In genomic region chr3:152359385-152360248, GRCh38 we compare ENCODE assay signal across 11 cellular contexts.
A peak's percentile ranks its signal among the peaks of the same experiment; 100 is the strongest.
DNase-seq lines count a peak whose midpoint lies in the region; ATAC-seq and TF ChIP-seq lines count a peak whose summit lies in the region.
"Had no signal": no experiment of that assay in that cellular context is flagged by ENCODE, and none has a peak within 500 bp of the region (broad histone marks: within the 10 kb centered on the region; RNA-seq: fewer than 3 reads in every experiment).

No MANE protein-coding gene starts in this region.

- peaks cover 13% of the 10 kb centered on the region for H3K9me1 ChIP-seq in IMR-90 (ENCODE audit: insufficient read depth, low read length)

- no peak for ATAC-seq in CD4-positive, alpha-beta T cell (ENCODE audit: poor library complexity)
- ATAC-seq in IMR-90 (ENCODE audit: low read depth) (peak; percentile 30; the same call in 1 of the 2 replicates), GM21381 (IDR thresholded peaks at IDR 0.05; ENCODE audit: unreplicated experiment) (no peak)
- no peak for ATAC-seq in naive thymus-derived CD4-positive, alpha-beta T cell
- ATAC-seq: lower lobe of right lung had no signal

- H2BK20ac ChIP-seq in IMR-90 (ENCODE audit: low read depth, low read length), result no peak overlapping the region

- 0 out of 2 replicates have a peak overlapping the region, but pooled peaks have one; percentile 16 for H3K14ac ChIP-seq in IMR-90 (replicated peaks; ENCODE audit: low read depth, low read length)

- no peak overlapping the region for H4K91ac ChIP-seq in IMR-90 (ENCODE audit: insufficient read depth, low read depth, low read length)

- H4K5ac ChIP-seq in IMR-90 (ENCODE audit: low read depth, low read length), result no peak overlapping the region

- no peak overlapping the region for H3K4me3 ChIP-seq in IMR-90 (ENCODE audit: insufficient read depth, low read depth, low read length)
- H3K4me3 ChIP-seq in breast epithelium, result no peak overlapping the region
- no peak overlapping the region for H3K4me3 ChIP-seq in naive thymus-derived CD4-positive, alpha-beta T cell (ENCODE audit: low read length)
- no peak overlapping the region for H3K4me3 ChIP-seq in ovary
- H3K4me3 ChIP-seq: lower lobe of right lung had no signal

- H3K4me3 Mint-ChIP-seq in CD4-positive, alpha-beta T cell, result no peak overlapping the region
- H3K4me3 Mint-ChIP-seq in naive thymus-derived CD4-positive, alpha-beta T cell, result peak overlapping the region in 7 of 10 donors; percentile 26 to 51 (median 40)

- H3K9me3 Mint-ChIP-seq in CD4-positive, alpha-beta T cell, result no peaks in the 10 kb centered on the region
- peaks cover 0 to 4% (median 0%) of the 10 kb centered on the region in 11 donors for H3K9me3 Mint-ChIP-seq in naive thymus-derived CD4-positive, alpha-beta T cell

- WGBS in IMR-90 (ENCODE audit: extremely low coverage in 2 of 2, insufficient read length in 1 of 2), 2 experiments, result no CpG with 5 or more reads among the region's 2 CpGs
- 51 to 67% (median 58%) methylated on average over 2 of the region's 2 CpGs for WGBS in ovary, 3 donors

- CTCF ChIA-PET in CD4-positive, alpha-beta T cell (lab: Charles Lee), result interaction anchor here (0.8 to 1.3 kb wide), 2 partner anchors 26 to 47 kb away, joined by 3 read pairs; no protein-coding TSS in a partner anchor
- CTCF ChIA-PET in IMR-90 (lab: Yijun Ruan, JAX), result interaction anchor here (0.8 to 1.3 kb wide), 3 partner anchors 13 to 39 kb away, joined by 3 to 4 read pairs (median 3); no protein-coding TSS in a partner anchor
- CTCF ChIA-PET in naive thymus-derived CD4-positive, alpha-beta T cell (lab: Charles Lee), result interaction anchor here (0.6 kb wide), 1 partner anchor 1595 kb away, joined by 3 read pairs; no protein-coding TSS in a partner anchor

- no peak overlapping the region for H3K23ac ChIP-seq in IMR-90 (ENCODE audit: low read depth, low read length)

- TF ChIP-seq EP300 in ovary (IDR thresholded peaks at IDR 0.05), result no peak

- TF ChIP-seq CTCF in CD4-positive, alpha-beta T cell (IDR thresholded peaks at IDR 0.05), result no peak
- TF ChIP-seq CTCF in IMR-90 (conservative IDR thresholded peaks at IDR 0.05; ENCODE audit: low read depth, low read length), result no peak
- no peak for TF ChIP-seq CTCF in breast epithelium (IDR thresholded peaks at IDR 0.05)
- TF ChIP-seq CTCF in ovary (IDR thresholded peaks at IDR 0.05), result no peak

- no peak overlapping the region for H3K56ac ChIP-seq in IMR-90 (ENCODE audit: extremely low read depth, insufficient read depth, low read length)

- POLR2A ChIA-PET in CD4-positive, alpha-beta T cell (lab: Charles Lee), result interaction anchor here (0.6 to 1.9 kb wide), 2 partner anchors 14 to 162 kb away, joined by 3 to 7 read pairs; no protein-coding TSS in a partner anchor
- POLR2A ChIA-PET in IMR-90 (lab: Charles Lee; ENCODE audit: unreplicated experiment), result no interaction called here
- POLR2A ChIA-PET in naive thymus-derived CD4-positive, alpha-beta T cell (lab: Charles Lee), result interaction anchor here (0.9 to 1.1 kb wide), 2 partner anchors 10 to 23 kb away, joined by 3 to 4 read pairs; no protein-coding TSS in a partner anchor

- in situ Hi-C loops in IMR-90 (cut with MboI; ENCODE audit: low sequenced_read_pairs), result no loop called here

- H2AFZ ChIP-seq in IMR-90 (replicated peaks; ENCODE audit: low read length, poor library complexity), result no peak overlapping the region

- TF ChIP-seq POLR2A in IMR-90 (IDR thresholded peaks at IDR 0.05; ENCODE audit: low read depth, low read length) (no peak), breast epithelium (IDR thresholded peaks at IDR 0.05) (no peak), ovary (IDR thresholded peaks at IDR 0.05) (no peak)

- BruUV-seq in IMR-90 (replicated peaks; lab: Mats Ljungman, UMichigan), result no TSS peak

- peaks cover 84% of the 10 kb centered on the region for H3K36me3 Mint-ChIP-seq in CD4-positive, alpha-beta T cell (ENCODE audit: low read depth)
- H3K36me3 Mint-ChIP-seq in naive thymus-derived CD4-positive, alpha-beta T cell, result peaks cover 12 to 56% (median 36%) of the 10 kb centered on the region in 5 donors

- H3K79me1 ChIP-seq in IMR-90 (ENCODE audit: low read depth in 1 of 2, low read length in 2 of 2), result peaks cover 12 to 65% of the 10 kb centered on the region in 2 experiments; a peak in 3 of 4 replicates

- TF ChIP-seq RAD21 in IMR-90 (IDR thresholded peaks at IDR 0.05; ENCODE audit: low read length), result no peak

- H3K9ac ChIP-seq in IMR-90 (ENCODE audit: low read depth, low read length), result no peak overlapping the region

- peaks cover 53% of the 10 kb centered on the region for H4K20me1 ChIP-seq in IMR-90 (ENCODE audit: insufficient read depth, low read length)

- DNase-seq in CD4-positive, alpha-beta T cell, result no peak
- no peak for DNase-seq in IMR-90
- no peak for DNase-seq in breast epithelium (ENCODE audit: low spot score in 2 of 2)
- no peak for DNase-seq in naive thymus-derived CD4-positive, alpha-beta T cell
- no peak for DNase-seq in NCI-H2107 treated with DMSO at 0.1 percent for 48 hours (lab: John Stamatoyannopoulos, UW; ENCODE audit: unreplicated experiment)
- DNase-seq in T-helper 1 cell, result no peak
- no peak for DNase-seq in ovary
- DNase-seq: lower lobe of right lung, NCI-H2029 treated with DMSO at 0.1 percent for 48 hours, OCI-M1 had no signal

- no peak overlapping the region for H2BK15ac ChIP-seq in IMR-90 (ENCODE audit: low read depth, low read length)

- intact Hi-C loops in CD4-positive, alpha-beta T cell (cut with DNase I, micrococcal nuclease), result loop anchor here in 1 of 2 experiments (5.0 kb wide), 1 partner anchor 43 kb away; no protein-coding TSS in a partner anchor
- intact Hi-C loops in IMR-90 (cut with micrococcal nuclease) (no loop called here), breast epithelium (cut with DNase I; ENCODE audit: low total_unique reads) (no loop called here), ovary (cut with DNase I) (no loop called here)
- intact Hi-C loops in naive thymus-derived CD4-positive, alpha-beta T cell (cut with micrococcal nuclease), result loop anchor here in 1 of 2 donors (1.0 to 2.0 kb wide), 2 partner anchors 8 to 15 kb away; no protein-coding TSS in a partner anchor

- peak overlapping the region; percentile 24; the same call in 1 of the 2 replicates for H2AK5ac ChIP-seq in IMR-90 (ENCODE audit: low read depth, low read length)

- H3K18ac ChIP-seq in IMR-90 (ENCODE audit: low read depth, low read length), result no peak overlapping the region

- H3K4me1 ChIP-seq in IMR-90 (ENCODE audit: control insufficient read depth, insufficient read depth, low read length), result peaks cover 11% of the 10 kb centered on the region; the same call in 1 of the 2 replicates
- peaks cover 0 to 14% of the 10 kb centered on the region in 2 donors for H3K4me1 ChIP-seq in breast epithelium
- peaks cover 12 to 59% of the 10 kb centered on the region in 2 donors for H3K4me1 ChIP-seq in naive thymus-derived CD4-positive, alpha-beta T cell (ENCODE audit: control insufficient read depth in 2 of 2, insufficient read depth in 2 of 2, low read length in 2 of 2)
- peaks cover 2% of the 10 kb centered on the region for H3K4me1 ChIP-seq in ovary (ENCODE audit: insufficient read depth)

- no peak overlapping the region for H3K27ac ChIP-seq in CD4-positive, alpha-beta T cell (ENCODE audit: low read depth, low read length)
- H3K27ac ChIP-seq in IMR-90 (ENCODE audit: insufficient read depth, low read length), result no peak overlapping the region
- H3K27ac ChIP-seq in breast epithelium, result peak overlapping the region; percentile 26 to 65
- H3K27ac ChIP-seq in naive thymus-derived CD4-positive, alpha-beta T cell (ENCODE audit: low read depth, low read length), result peak overlapping the region; percentile 20
- H3K27ac ChIP-seq in ovary, result no peak overlapping the region
- H3K27ac ChIP-seq: lower lobe of right lung had no signal

- H3K27me3 ChIP-seq in CD4-positive, alpha-beta T cell (ENCODE audit: control insufficient read depth, insufficient read depth, low read length), result no peaks in the 10 kb centered on the region
- no peaks in the 10 kb centered on the region for H3K27me3 ChIP-seq in IMR-90 (ENCODE audit: control insufficient read depth, insufficient read depth, low read length)
- H3K27me3 ChIP-seq in breast epithelium, result no peaks in the 10 kb centered on the region
- no peaks in the 10 kb centered on the region for H3K27me3 ChIP-seq in naive thymus-derived CD4-positive, alpha-beta T cell (ENCODE audit: control insufficient read depth in 2 of 2, insufficient read depth in 2 of 2, low read length in 2 of 2)
- no peaks in the 10 kb centered on the region for H3K27me3 ChIP-seq in ovary

- no peak overlapping the region for H2AK9ac ChIP-seq in IMR-90 (replicated peaks; ENCODE audit: low read depth, low read length, poor library complexity)

- H3K36me3 ChIP-seq in IMR-90 (ENCODE audit: control insufficient read depth, insufficient read depth, low read length) (peaks cover 4% of the 10 kb centered on the region; the same call in 1 of the 2 replicates), breast epithelium (no peaks in the 10 kb centered on the region), ovary (no peaks in the 10 kb centered on the region)
- H3K36me3 ChIP-seq in naive thymus-derived CD4-positive, alpha-beta T cell (ENCODE audit: control insufficient read depth in 2 of 3, insufficient read depth in 3 of 3, low read length in 3 of 3), result peaks cover 9 to 34% (median 12%) of the 10 kb centered on the region in 3 experiments
- H3K36me3 ChIP-seq: lower lobe of right lung had no signal

- H4K8ac ChIP-seq in IMR-90 (ENCODE audit: low read depth in 2 of 2, low read length in 2 of 2), result no peak overlapping the region

- no peak overlapping the region for H2BK120ac ChIP-seq in IMR-90 (ENCODE audit: low read depth, low read length)

- H3K9me3 ChIP-seq in CD4-positive, alpha-beta T cell (ENCODE audit: control insufficient read depth, low read length), result no peaks in the 10 kb centered on the region
- H3K9me3 ChIP-seq in IMR-90 (ENCODE audit: control insufficient read depth, insufficient read depth, low read length) (no peaks in the 10 kb centered on the region), breast epithelium (no peaks in the 10 kb centered on the region), ovary (no peaks in the 10 kb centered on the region)
- H3K9me3 ChIP-seq in naive thymus-derived CD4-positive, alpha-beta T cell (ENCODE audit: control insufficient read depth in 2 of 3, low read length in 3 of 3), result no peaks in the 10 kb centered on the region
- H3K9me3 ChIP-seq: lower lobe of right lung had no signal

- dilution Hi-C loops in IMR-90 (cut with HindIII; ENCODE audit: low sequenced_read_pairs, unreplicated experiment), result no loop called here

- peaks cover 87% of the 10 kb centered on the region for H3K4me1 Mint-ChIP-seq in CD4-positive, alpha-beta T cell (ENCODE audit: low read depth)
- H3K4me1 Mint-ChIP-seq in naive thymus-derived CD4-positive, alpha-beta T cell, result peaks cover 44 to 91% (median 84%) of the 10 kb centered on the region in 7 donors

- no peaks in the 10 kb centered on the region for H3K27me3 Mint-ChIP-seq in CD4-positive, alpha-beta T cell
- H3K27me3 Mint-ChIP-seq in naive thymus-derived CD4-positive, alpha-beta T cell, result no peaks in the 10 kb centered on the region

- peak overlapping the region; percentile 45 for H3K27ac Mint-ChIP-seq in CD4-positive, alpha-beta T cell
- H3K27ac Mint-ChIP-seq in naive thymus-derived CD4-positive, alpha-beta T cell, result peak overlapping the region; percentile 5 to 92 (median 46)

- no peak overlapping the region for H3K4ac ChIP-seq in IMR-90 (ENCODE audit: low read depth, low read length)

- H3K4me2 ChIP-seq in IMR-90 (ENCODE audit: low read depth, low read length), result no peak overlapping the region

- H2BK5ac ChIP-seq in IMR-90 (ENCODE audit: low read depth, low read length, poor library complexity, severe bottlenecking), result no peak overlapping the region

Comparison
In these comparisons a context has a peak if more than half of its experiments do, and no peak if none do; other contexts are left out.
1. H3K27ac ChIP-seq: peak in breast epithelium (2 of 2) and naive thymus-derived CD4-positive, alpha-beta T cell (single experiment); none in CD4-positive, alpha-beta T cell (single experiment), IMR-90 (single experiment) and ovary (0 of 2).